ENCODE assay signal across 8 cellular contexts in genomic region chr1:2391385-2392070, GRCh38. TPM values are rescaled to one million over a fixed set of nuclear protein-coding genes. Genes with fewer than 3 reads are reported as not detected.
DNase-seq lines count a peak whose midpoint lies in the region; TF ChIP-seq lines count a peak whose summit lies in the region.

MORN1 (minus strand) TSS chr1:2391554; CDS start chr1:2391533, 21 bp downstream.
A gene with protein sequence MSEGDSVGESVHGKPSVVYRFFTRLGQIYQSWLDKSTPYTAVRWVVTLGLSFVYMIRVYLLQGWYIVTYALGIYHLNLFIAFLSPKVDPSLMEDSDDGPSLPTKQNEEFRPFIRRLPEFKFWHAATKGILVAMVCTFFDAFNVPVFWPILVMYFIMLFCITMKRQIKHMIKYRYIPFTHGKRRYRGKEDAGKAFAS (plus strand): TSS chr1:2391841. CDS start chr1:2395791, 3,950 bp downstream.

- H3K4me1 Mint-ChIP-seq in activated naive CD4-positive, alpha-beta T cell treated with anti-CD3 and anti-CD28 coated beads for 36 hours (ENCODE audit: low read depth): peaks cover 40% of the 10 kb centered on the region
- H3K4me1 Mint-ChIP-seq in neural progenitor cell: peaks cover 24% of the 10 kb centered on the region

- H3K9me3 ChIP-seq in SJSA1 (replicated peaks) (no peaks in the 10 kb centered on the region), neural progenitor cell (ENCODE audit: low read depth) (no peaks in the 10 kb centered on the region), stomach smooth muscle (ENCODE audit: control insufficient read depth in 2 of 2, low read length in 2 of 2) (no peaks in the 10 kb centered on the region)

- no peaks in the 10 kb centered on the region for H3K9me3 Mint-ChIP-seq in activated naive CD4-positive, alpha-beta T cell treated with anti-CD3 and anti-CD28 coated beads for 36 hours
- no peaks in the 10 kb centered on the region for H3K9me3 Mint-ChIP-seq in neural progenitor cell

- H3K27me3 Mint-ChIP-seq in activated naive CD4-positive, alpha-beta T cell treated with anti-CD3 and anti-CD28 coated beads for 36 hours (ENCODE audit: low read depth): no peaks in the 10 kb centered on the region
- H3K27me3 Mint-ChIP-seq in neural progenitor cell (ENCODE audit: insufficient read depth, low read depth): peaks cover 4% of the 10 kb centered on the region

- H3K36me3 ChIP-seq in SJSA1 (peaks cover 57% of the 10 kb centered on the region), neural progenitor cell (no peaks in the 10 kb centered on the region), stomach smooth muscle (ENCODE audit: control insufficient read depth in 2 of 2, insufficient read depth in 2 of 2, low read length in 2 of 2) (peaks cover 11 to 19% of the 10 kb centered on the region in 2 donors)

- H3K9ac ChIP-seq in neural progenitor cell (peak within 1 kb of the TSS; percentile 77), stomach smooth muscle (ENCODE audit: low read length in 2 of 2) (peak within 1 kb of the TSS; percentile 76)

- intact Hi-C loops in activated naive CD4-positive, alpha-beta T cell treated with anti-CD3 and anti-CD28 coated beads for 36 hours (cut with micrococcal nuclease): loop anchor here (1.0 kb wide), 6 partner anchors 21 to 472 kb away; partner anchors contain the start of genes PEX10 and TMEM52

- H3K79me2 ChIP-seq in neural progenitor cell (ENCODE audit: low read depth): peaks cover 49% of the 10 kb centered on the region

- H4K20me1 ChIP-seq in neural progenitor cell (ENCODE audit: low read depth): peaks cover 15% of the 10 kb centered on the region

- H3K36me3 Mint-ChIP-seq in activated naive CD4-positive, alpha-beta T cell treated with anti-CD3 and anti-CD28 coated beads for 36 hours (ENCODE audit: low read depth): peaks cover 6% of the 10 kb centered on the region
- H3K36me3 Mint-ChIP-seq in neural progenitor cell: peaks cover 18% of the 10 kb centered on the region

- H3K4me3 ChIP-seq in HFF-Myc (replicated peaks; ENCODE audit: low read depth, low read length): peak within 1 kb of the TSS; percentile 93
- H3K4me3 ChIP-seq in SJSA1: peak within 1 kb of the TSS; percentile 86
- peak within 1 kb of the TSS; percentile 95 for H3K4me3 ChIP-seq in neural progenitor cell
- peak within 1 kb of the TSS; percentile 90 for H3K4me3 ChIP-seq in stomach smooth muscle (ENCODE audit: low read length in 2 of 2)

- peak within 1 kb of the TSS; percentile 90 for H3K4me2 ChIP-seq in neural progenitor cell

- peaks cover 10% of the 10 kb centered on the region for H3F3A ChIP-seq in neural progenitor cell (ENCODE audit: low read depth)

- H3K27ac Mint-ChIP-seq in activated naive CD4-positive, alpha-beta T cell treated with anti-CD3 and anti-CD28 coated beads for 36 hours: peak within 1 kb of the TSS; percentile 79
- H3K27ac Mint-ChIP-seq in neural progenitor cell: peak within 1 kb of the TSS; percentile 91

- DNase-seq in GM04503 (ENCODE audit: low read depth) (peak; percentile 88), HFF-Myc (ENCODE audit: extremely low read depth, low read depth) (peak; percentile 91), MV-4-11 (lab: John Stamatoyannopoulos, UW) (peak; percentile 98), SJSA1 (ENCODE audit: low read depth in 1 of 2, low spot score in 2 of 2) (peak; percentile 98 to 99), foreskin melanocyte (peak; percentile 97), neural progenitor cell (ENCODE audit: low spot score) (peak; percentile 100)
- DNase-seq in activated naive CD4-positive, alpha-beta T cell treated with anti-CD3 and anti-CD28 coated beads for 36 hours: peak; percentile 99

- H2AFZ ChIP-seq in neural progenitor cell (replicated peaks): peak within 1 kb of the TSS; percentile 57

- CTCF ChIA-PET in activated naive CD4-positive, alpha-beta T cell treated with anti-CD3 and anti-CD28 coated beads for 36 hours (lab: Charles Lee): interaction anchor here (0.9 to 2.6 kb wide), 4 partner anchors 10 to 251 kb away, joined by 3 to 13 read pairs (median 4); partner anchors contain the start of gene FAAP20

- no peaks in the 10 kb centered on the region for H3K27me3 ChIP-seq in SJSA1 (replicated peaks)
- H3K27me3 ChIP-seq in neural progenitor cell: no peaks in the 10 kb centered on the region
- H3K27me3 ChIP-seq in stomach smooth muscle (ENCODE audit: control insufficient read depth in 1 of 2, insufficient read depth in 2 of 2, low read length in 2 of 2): no peaks in the 10 kb centered on the region

- H3K4me1 ChIP-seq in SJSA1 (replicated peaks): peaks cover 23% of the 10 kb centered on the region
- peaks cover 9% of the 10 kb centered on the region for H3K4me1 ChIP-seq in neural progenitor cell
- H3K4me1 ChIP-seq in stomach smooth muscle (ENCODE audit: control insufficient read depth, insufficient read depth, low read length): peaks cover 39% of the 10 kb centered on the region

- H3K27ac ChIP-seq in SJSA1 (peak within 1 kb of the TSS; percentile 52), neural progenitor cell (peak within 1 kb of the TSS; percentile 42), stomach smooth muscle (ENCODE audit: low read length) (peak within 1 kb of the TSS; percentile 62)

- TF ChIP-seq CTCF in HFF-Myc (IDR thresholded peaks at IDR 0.05; ENCODE audit: low read depth, low read length, missing control alignments) (no peak), neural progenitor cell (IDR thresholded peaks at IDR 0.05) (no peak)

- peak within 1 kb of the TSS; percentile 88 for H3K4me3 Mint-ChIP-seq in activated naive CD4-positive, alpha-beta T cell treated with anti-CD3 and anti-CD28 coated beads for 36 hours
- H3K4me3 Mint-ChIP-seq in neural progenitor cell: peak within 1 kb of the TSS; percentile 91

RNA-seq across cellular contexts. Expression of gene MORN1, which starts in this region (rescaled TPM):
- 2.3 and 5.0 TPM in 2 replicates for total RNA-seq in SJSA1 (2014; rRNA removed; shearing (Covaris generic))
- 1 to 10 TPM; 3.2 to 4.9 TPM for total RNA-seq in activated naive CD4-positive, alpha-beta T cell treated with anti-CD3 and anti-CD28 coated beads for 36 hours
- 7.0 and 15.5 TPM in 2 replicates for total RNA-seq in neural progenitor cell (ENCODE audit: low replicate concordance)

RNA-seq across cellular contexts. Expression of the second gene that starts in this region (rescaled TPM):
- 90.3 and 269 TPM in 2 replicates for total RNA-seq in SJSA1 (2014; rRNA removed; shearing (Covaris generic))
- 100 to 1,000 TPM; 115 to 124 TPM for total RNA-seq in activated naive CD4-positive, alpha-beta T cell treated with anti-CD3 and anti-CD28 coated beads for 36 hours
- 39.1 and 42.5 TPM in 2 replicates for total RNA-seq in neural progenitor cell (ENCODE audit: low replicate concordance)

Comparison
In these comparisons a context has a peak if more than half of its experiments do, and no peak if none do; other contexts are left out.
1. Peak in every context shown above with its lines: DNase-seq, H3K4me3 ChIP-seq and H3K27ac ChIP-seq.